ENCODE assay signal across 22 cellular contexts in the genomic region with DNA sequence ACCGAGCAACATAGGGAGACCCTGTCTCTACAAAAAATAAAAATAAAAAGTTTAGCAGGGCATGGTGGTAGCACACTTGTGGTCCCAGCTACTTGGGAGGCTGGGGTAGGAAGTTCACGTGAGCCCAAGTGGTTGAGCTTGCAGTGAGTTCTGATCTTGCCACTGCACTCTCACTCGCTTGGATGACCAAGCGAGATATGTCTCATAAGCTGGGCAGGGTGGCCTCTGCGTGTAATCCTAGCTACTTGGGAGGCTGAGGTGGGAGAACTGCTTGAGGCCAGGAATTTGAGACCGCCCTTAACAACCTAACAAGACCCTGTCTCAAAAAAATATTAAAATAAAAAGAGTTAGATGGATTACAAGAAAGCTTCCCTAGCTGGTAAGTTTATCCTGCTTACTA. TPM values are rescaled to one million over a fixed set of nuclear protein-coding genes. Genes with fewer than 3 reads are reported as not detected.
DNase-seq lines count a peak whose midpoint lies in the region; ATAC-seq, FAIRE-seq and TF ChIP-seq lines count a peak whose summit lies in the region.
"Had no signal": no experiment of that assay in that cellular context is flagged by ENCODE, and none has a peak within 500 bp of the region (broad histone marks: within the 10 kb centered on the region; RNA-seq: fewer than 3 reads in every experiment).

No MANE protein-coding gene starts in this region.

- POLR2A ChIA-PET in K562 (lab: Yijun Ruan, JAX): interaction anchor here (0.6 to 0.8 kb wide), 2 partner anchors 17 to 1493 kb away, joined by 3 read pairs; no protein-coding TSS in a partner anchor

- H3K4me1 ChIP-seq in ACC112 (ENCODE audit: control insufficient read depth, insufficient read depth, low read length, unreplicated experiment) (peaks cover 65% of the 10 kb centered on the region), K562 (replicated peaks in 1 of 2; ENCODE audit: control insufficient read depth in 2 of 2, insufficient read depth in 2 of 2, low read length in 2 of 2) (no peaks in the 10 kb centered on the region; a peak in 1 of 5 replicates), keratinocyte (ENCODE audit: control insufficient read depth, extremely low read depth, insufficient read depth, low read length) (peaks cover 37% of the 10 kb centered on the region)

- TF ChIP-seq EP300 in K562 (IDR thresholded peaks at IDR 0.05; ENCODE audit: low read length): no peak

- TF ChIP-seq POLR2A in K562 (conservative IDR thresholded peaks at IDR 0.05): no peak

- H4K20me1 ChIP-seq in K562 (replicated peaks; ENCODE audit: control insufficient read depth, insufficient read depth, low read length) (no peaks in the 10 kb centered on the region), keratinocyte (ENCODE audit: control insufficient read depth, extremely low read depth, insufficient read depth, low read length) (peaks cover 6% of the 10 kb centered on the region)

- BruUV-seq in K562 (replicated peaks; lab: Mats Ljungman, UMichigan): no TSS peak

- intact Hi-C loops in K562 (cut with micrococcal nuclease): no loop called here

- WGBS in K562 (ENCODE audit: insufficient coverage, low coverage, missing lambda C conversion rate): 76% methylated on average over 6 of the region's 6 CpGs

- H3K4me2 ChIP-seq in K562 (ENCODE audit: insufficient read depth, low read length) (no peak overlapping the region), keratinocyte (ENCODE audit: control insufficient read depth, extremely low read depth, insufficient read depth, low read depth, low read length) (no peak overlapping the region)

- dilution Hi-C loops in keratinocyte (cut with MboI; ENCODE audit: extremely low pct_ligation_motif_present, low sequenced_read_pairs): no loop called here

- TF ChIP-seq RAD21 in K562 (CRISPR knock-in tag; conservative IDR thresholded peaks at IDR 0.05 in 1 of 2, IDR thresholded peaks at IDR 0.05 in 1 of 2): no peak

- peak overlapping the region; percentile 45 for H3K27ac Mint-ChIP-seq in HFFc6
- no peak overlapping the region for H3K27ac Mint-ChIP-seq in endothelial cell (ENCODE audit: unreplicated experiment)
- H3K27ac Mint-ChIP-seq: activated naive CD4-positive, alpha-beta T cell treated with anti-CD3 and anti-CD28 coated beads for 36 hours; mesothelial cell of epicardium; T-helper 1 cell treated with Interleukin-12 subunit alpha and Interleukin-12 subunit beta and Interleukin-4 antibody, amounts not matched to agents 30 μg/mL and 1 μg/mL, for 36 hours had no signal

- TF ChIP-seq CTCF in HFFc6 (IDR thresholded peaks at IDR 0.05): no peak
- no peak for TF ChIP-seq CTCF in K562 (IDR thresholded peaks at IDR 0.05 in 2 of 3, conservative IDR thresholded peaks at IDR 0.05 in 1 of 3; ENCODE audit: insufficient read depth in 2 of 3, low read depth in 1 of 3, low read length in 3 of 3)
- no peak for TF ChIP-seq CTCF in keratinocyte (optimal IDR thresholded peaks at IDR 0.05 in 1 of 3, IDR thresholded peaks at IDR 0.05 in 1 of 3, conservative IDR thresholded peaks at IDR 0.05 in 1 of 3; ENCODE audit: extremely low read depth in 1 of 3, insufficient read depth in 2 of 3, low read length in 3 of 3)
- no peak for TF ChIP-seq CTCF in endothelial cell (IDR thresholded peaks at IDR 0.05; ENCODE audit: unreplicated experiment)

- H3K4me3 ChIP-seq in ACC112 (ENCODE audit: low read depth, low read length): no peak overlapping the region
- H3K4me3 ChIP-seq in K562: no peak overlapping the region
- H3K4me3 ChIP-seq in keratinocyte (ENCODE audit: control insufficient read depth in 2 of 3, extremely low read depth in 1 of 3, insufficient read depth in 2 of 3, low read depth in 1 of 3, low read length in 3 of 3): no peak overlapping the region
- H3K4me3 ChIP-seq: dorsolateral prefrontal cortex, left lung, pancreas, right atrium auricular region, thoracic aorta, uterus had no signal

- DNase-seq in HFFc6 (no peak), K562 (ENCODE audit: extremely low read depth in 1 of 4, low spot score in 3 of 4) (peak in 1 of 4 experiments; percentile 4), keratinocyte (ENCODE audit: low read depth, low spot score) (no peak), endothelial cell (ENCODE audit: low spot score) (no peak), cortex of kidney (lab: John Stamatoyannopoulos, UW) (no peak), NCI-H69 (lab: John Stamatoyannopoulos, UW) (no peak)
- DNase-seq in activated CD4-positive, alpha-beta T cell treated with anti-CD3 and anti-CD28 coated beads, Interleukin-2, amount 50 U/mL, for 4 hours: no peak
- DNase-seq: dorsolateral prefrontal cortex, left lung, MM.1S, NCI-H1417 treated with DMSO at 0.1 percent for 48 hours, pancreas, SIG-M5, uterus had no signal

- H3K27ac ChIP-seq in ACC112 (ENCODE audit: low read depth, low read length) (peak overlapping the region; percentile 78), K562 (ENCODE audit: extremely low read depth, low read depth, low read length) (no peak overlapping the region), keratinocyte (ENCODE audit: control insufficient read depth, insufficient read depth, low read length) (peak overlapping the region; percentile 8)
- H3K27ac ChIP-seq: dorsolateral prefrontal cortex, pancreas, right atrium auricular region, thoracic aorta, uterus had no signal

- H3K9ac ChIP-seq in K562 (ENCODE audit: insufficient read depth in 1 of 2, low read depth in 2 of 2, low read length in 2 of 2): no peak overlapping the region
- no peak overlapping the region for H3K9ac ChIP-seq in keratinocyte (ENCODE audit: control insufficient read depth, extremely low read depth, insufficient read depth, low read length)

- H3K4me3 Mint-ChIP-seq in HFFc6 (peak overlapping the region; percentile 26; the same call in 1 of the 2 replicates), endothelial cell (ENCODE audit: unreplicated experiment) (no peak overlapping the region)
- H3K4me3 Mint-ChIP-seq: activated naive CD4-positive, alpha-beta T cell treated with anti-CD3 and anti-CD28 coated beads for 36 hours; mesothelial cell of epicardium; natural killer cell treated with Interleukin-12 subunit alpha and Interleukin-12 subunit beta and Interleukin-15 and Interleukin-18, amount 100 ng/mL, for 72 hours; T-helper 1 cell treated with Interleukin-12 subunit alpha and Interleukin-12 subunit beta and Interleukin-4 antibody, amounts not matched to agents 30 μg/mL and 1 μg/mL, for 36 hours had no signal

- H3K9me3 ChIP-seq in K562 (replicated peaks; ENCODE audit: control insufficient read depth, insufficient read depth, low read depth, low read length) (no peaks in the 10 kb centered on the region), keratinocyte (ENCODE audit: control insufficient read depth, low read depth, low read length) (no peaks in the 10 kb centered on the region)
- H3K9me3 ChIP-seq: left lung, right atrium auricular region, thoracic aorta, uterus had no signal

- 0 out of 3 replicates have a peak, but pooled peaks have one; percentile 28 for ATAC-seq in K562

- FAIRE-seq in K562 (lab: Jason Lieb, UNC) (no peak), keratinocyte (lab: Jason Lieb, UNC) (no peak)
- FAIRE-seq: bronchial epithelial cell had no signal

- H3K79me2 ChIP-seq in ACC112 (ENCODE audit: control insufficient read depth, insufficient read depth, low read length, unreplicated experiment): peaks cover 78% of the 10 kb centered on the region
- H3K79me2 ChIP-seq in K562 (ENCODE audit: control insufficient read depth, insufficient read depth, low read length): peaks cover 21% of the 10 kb centered on the region
- H3K79me2 ChIP-seq in keratinocyte (ENCODE audit: control insufficient read depth, insufficient read depth, low read length): peaks cover 91% of the 10 kb centered on the region

- no peaks in the 10 kb centered on the region for H3K9me1 ChIP-seq in K562 (ENCODE audit: control insufficient read depth, insufficient read depth, low read length)
- peaks cover 4% of the 10 kb centered on the region for H3K9me1 ChIP-seq in keratinocyte (ENCODE audit: control insufficient read depth, extremely low read depth, insufficient read depth, low read length)

- in situ Hi-C loops in K562 (cut with MboI): no loop called here

- CTCF ChIA-PET in K562 (lab: Yijun Ruan, JAX; ENCODE audit: low intra/inter-chr PET ratio): no interaction called here

- H3K36me3 Mint-ChIP-seq in HFFc6 (ENCODE audit: low read depth) (peaks cover 43% of the 10 kb centered on the region), endothelial cell (ENCODE audit: low read depth, unreplicated experiment) (peaks cover 7% of the 10 kb centered on the region)

- H3K36me3 ChIP-seq in ACC112 (ENCODE audit: insufficient read depth, low read length): peaks cover 7% of the 10 kb centered on the region
- H3K36me3 ChIP-seq in K562 (ENCODE audit: control insufficient read depth, insufficient read depth, low read length): peaks cover 4% of the 10 kb centered on the region; the same call in 1 of the 3 replicates
- peaks cover 2 to 5% of the 10 kb centered on the region in 2 experiments for H3K36me3 ChIP-seq in keratinocyte (ENCODE audit: control insufficient read depth in 2 of 2, extremely low read depth in 1 of 2, insufficient read depth in 2 of 2, low read length in 2 of 2)
- H3K36me3 ChIP-seq: thoracic aorta, uterus had no signal

- H3K27me3 ChIP-seq in ACC112 (ENCODE audit: insufficient read depth, low read length) (no peaks in the 10 kb centered on the region), K562 (ENCODE audit: control insufficient read depth in 2 of 2, insufficient read depth in 2 of 2, low read length in 2 of 2) (no peaks in the 10 kb centered on the region), keratinocyte (ENCODE audit: control insufficient read depth, extremely low read depth, insufficient read depth, low read length) (no peaks in the 10 kb centered on the region)
- H3K27me3 ChIP-seq: dorsolateral prefrontal cortex, left lung, pancreas, right atrium auricular region, uterus had no signal

- H3K9me3 Mint-ChIP-seq in HFFc6 (no peaks in the 10 kb centered on the region), endothelial cell (ENCODE audit: unreplicated experiment) (no peaks in the 10 kb centered on the region)
- H3K9me3 Mint-ChIP-seq: activated naive CD4-positive, alpha-beta T cell treated with anti-CD3 and anti-CD28 coated beads for 36 hours; natural killer cell treated with Interleukin-12 subunit alpha and Interleukin-12 subunit beta and Interleukin-15 and Interleukin-18, amount 100 ng/mL, for 72 hours had no signal

- H3K4me1 Mint-ChIP-seq in HFFc6 (ENCODE audit: low read depth): peaks cover 96% of the 10 kb centered on the region
- H3K4me1 Mint-ChIP-seq in endothelial cell (ENCODE audit: unreplicated experiment): peaks cover 17% of the 10 kb centered on the region

- H3K27me3 Mint-ChIP-seq in HFFc6 (ENCODE audit: insufficient read depth): no peaks in the 10 kb centered on the region; the same call in 1 of the 2 replicates
- H3K27me3 Mint-ChIP-seq in endothelial cell (ENCODE audit: unreplicated experiment): no peaks in the 10 kb centered on the region
- H3K27me3 Mint-ChIP-seq: natural killer cell treated with Interleukin-12 subunit alpha and Interleukin-12 subunit beta and Interleukin-15 and Interleukin-18, amount 100 ng/mL, for 72 hours had no signal

- H2AFZ ChIP-seq in ACC112 (ENCODE audit: low read length, unreplicated experiment): no peak overlapping the region
- H2AFZ ChIP-seq in K562 (ENCODE audit: low read depth, low read length): no peak overlapping the region
- no peak overlapping the region for H2AFZ ChIP-seq in keratinocyte (ENCODE audit: control insufficient read depth, low read length)

RNA-seq across cellular contexts. Expression of a gene that starts 32.5 kb away (rescaled TPM):
- total RNA-seq in HFFc6 (2021; fragmentation: NEBNext Ultra II Directional; extraction: Animal tissue kit (Norgen Biotek cat#: 25700)): 10 to 100 TPM; 61.6 to 89.8 (median 64.9) TPM
- 7.5 and 23.7 TPM in 2 replicates for total RNA-seq in K562 (2011; cell fraction: chromatin; rRNA removed; ENCODE audit: low replicate concordance)
- 6.0 and 7.6 TPM in 2 replicates for total RNA-seq in K562 (2011; cell fraction: nucleolus; rRNA removed)
- total RNA-seq in K562 (2011; cell fraction: nucleoplasm; rRNA removed): 9.5 and 11.1 TPM in 2 replicates
- 7.7 and 9.3 TPM in 2 replicates for total RNA-seq in K562 (2014; rRNA removed)
- 7.2 and 9.1 TPM in 2 replicates for total RNA-seq in K562 (2014; rRNA removed; fragmentation: Illumina TruSeq; extraction: Trizol)
- total RNA-seq in K562 (2015; rRNA removed; fragmentation: Illumina TruSeq; extraction: Trizol): 8.2 and 9.2 TPM in 2 replicates
- total RNA-seq in K562 (2021): 9.1 and 11.4 TPM in 2 replicates
- polyA plus RNA-seq in K562 (2011; rRNA removed): 14.6 and 17.3 TPM in 2 replicates
- 4.8 and 7.7 TPM in 2 replicates for polyA plus RNA-seq in K562 (2011; cell fraction: cytosol; rRNA removed)
- polyA plus RNA-seq in K562 (2011; cell fraction: nucleus; rRNA removed): 14.0 and 22.1 TPM in 2 replicates
- 9.5 and 11.5 TPM in 2 replicates for polyA plus RNA-seq in K562 (2012)
- polyA plus RNA-seq in K562 (2014; fragmentation: Illumina TruSeq; extraction: Trizol): 9.4 and 10.6 TPM in 2 replicates
- polyA plus RNA-seq in K562 (2014; fragmentation: Nextera tagmentation; extraction: Ambion mirVana): 1 to 10 TPM; 3.2 to 4.5 TPM
- polyA plus RNA-seq in K562 (2014; rRNA removed): 9.8 TPM in 2 replicates
- polyA minus RNA-seq in K562 (2011; rRNA and poly(A)+ RNA removed): 19.2 and 21.8 TPM in 2 replicates
- polyA minus RNA-seq in K562 (2011; cell fraction: cytosol; rRNA and poly(A)+ RNA removed): 5.3 and 5.4 TPM in 2 replicates
- 19.9 and 25.1 TPM in 2 replicates for polyA minus RNA-seq in K562 (2011; cell fraction: nucleus; rRNA and poly(A)+ RNA removed)
- polyA plus RNA-seq in keratinocyte: 41.4 to 57.9 TPM (median 42.4 TPM) in 3 replicates
- 41.6 TPM for polyA plus RNA-seq in keratinocyte (2011; ENCODE audit: low read depth)
- polyA plus RNA-seq in keratinocyte (2011; cell fraction: cytosol; rRNA removed): 26.9 and 58.3 TPM in 2 replicates
- 75.1 and 88.5 TPM in 2 replicates for polyA plus RNA-seq in keratinocyte (2011; cell fraction: nucleus; rRNA removed)
- 24.6 and 35.8 TPM in 2 replicates for polyA plus RNA-seq in keratinocyte (2012; ENCODE audit: low replicate concordance)
- 12.8 to 50.5 TPM (median 31.5 TPM) in 3 replicates for polyA minus RNA-seq in keratinocyte
- polyA minus RNA-seq in keratinocyte (2011; cell fraction: cytosol; rRNA and poly(A)+ RNA removed): 16.5 TPM
- polyA minus RNA-seq in keratinocyte (2011; cell fraction: nucleus; rRNA and poly(A)+ RNA removed): 41.0 and 73.3 TPM in 2 replicates
- total RNA-seq in endothelial cell (ENCODE audit: unreplicated experiment): 48.7 TPM
